1 cellular context compared by ENCODE assay signal in the genomic region with DNA sequence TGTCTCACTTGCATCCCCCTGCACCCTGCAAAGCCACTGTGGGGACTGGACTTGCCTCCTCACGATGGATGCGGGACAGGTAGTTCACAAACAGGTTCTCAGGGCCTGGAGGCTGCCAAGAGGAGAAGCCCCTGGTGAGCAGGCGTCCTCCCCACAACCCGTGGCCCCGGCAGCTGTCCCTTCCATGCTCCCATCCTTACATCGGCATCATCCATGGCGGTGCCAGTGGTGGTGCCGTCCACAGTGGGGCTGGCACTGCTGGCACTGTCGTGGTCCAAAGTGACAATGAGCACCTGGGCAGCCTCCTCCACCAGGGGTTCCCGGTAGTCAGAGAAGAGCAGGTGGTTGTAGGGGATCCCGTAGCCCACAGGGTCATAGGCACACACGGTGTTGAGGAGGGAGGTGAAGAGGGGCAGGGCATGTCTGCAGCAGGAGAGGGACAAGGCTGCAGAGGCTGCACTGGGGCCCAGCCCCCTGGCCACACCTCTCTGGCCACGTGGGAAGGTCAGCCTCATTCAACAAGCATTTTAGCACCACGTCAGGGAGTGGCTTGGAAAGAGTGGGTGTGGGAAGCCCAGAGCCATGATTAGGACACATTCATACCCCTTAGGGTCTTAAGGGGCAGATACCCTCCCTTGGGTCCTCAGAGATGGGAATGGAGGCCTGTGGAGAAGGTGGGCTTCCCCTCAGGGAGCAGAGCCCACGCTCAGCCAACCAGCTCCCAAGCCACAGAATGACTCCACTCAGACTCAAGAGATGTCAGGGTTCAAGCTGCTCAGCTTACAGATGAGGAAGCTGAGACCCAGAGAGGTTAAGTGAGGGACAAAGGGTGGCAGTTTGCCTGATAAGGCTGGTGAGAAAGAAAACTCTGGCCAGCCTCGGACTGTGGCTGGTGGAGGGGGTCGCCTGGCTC.
A peak's percentile ranks its signal among the peaks of the same experiment; 100 is the strongest.
TF ChIP-seq lines count a peak whose summit lies in the region.

No MANE protein-coding gene starts in this region.

TF ChIP-seq in K562, 482 proteins besides CTCF, POLR2A, EP300 and RAD21:
- TF ChIP-seq, protein P1, sequence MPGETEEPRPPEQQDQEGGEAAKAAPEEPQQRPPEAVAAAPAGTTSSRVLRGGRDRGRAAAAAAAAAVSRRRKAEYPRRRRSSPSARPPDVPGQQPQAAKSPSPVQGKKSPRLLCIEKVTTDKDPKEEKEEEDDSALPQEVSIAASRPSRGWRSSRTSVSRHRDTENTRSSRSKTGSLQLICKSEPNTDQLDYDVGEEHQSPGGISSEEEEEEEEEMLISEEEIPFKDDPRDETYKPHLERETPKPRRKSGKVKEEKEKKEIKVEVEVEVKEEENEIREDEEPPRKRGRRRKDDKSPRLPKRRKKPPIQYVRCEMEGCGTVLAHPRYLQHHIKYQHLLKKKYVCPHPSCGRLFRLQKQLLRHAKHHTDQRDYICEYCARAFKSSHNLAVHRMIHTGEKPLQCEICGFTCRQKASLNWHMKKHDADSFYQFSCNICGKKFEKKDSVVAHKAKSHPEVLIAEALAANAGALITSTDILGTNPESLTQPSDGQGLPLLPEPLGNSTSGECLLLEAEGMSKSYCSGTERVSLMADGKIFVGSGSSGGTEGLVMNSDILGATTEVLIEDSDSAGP (CRISPR knock-in tag; IDR thresholded peaks at IDR 0.05) = peak; percentile 8; the same call in 1 of the 2 replicates
- TF ChIP-seq, protein P2, sequence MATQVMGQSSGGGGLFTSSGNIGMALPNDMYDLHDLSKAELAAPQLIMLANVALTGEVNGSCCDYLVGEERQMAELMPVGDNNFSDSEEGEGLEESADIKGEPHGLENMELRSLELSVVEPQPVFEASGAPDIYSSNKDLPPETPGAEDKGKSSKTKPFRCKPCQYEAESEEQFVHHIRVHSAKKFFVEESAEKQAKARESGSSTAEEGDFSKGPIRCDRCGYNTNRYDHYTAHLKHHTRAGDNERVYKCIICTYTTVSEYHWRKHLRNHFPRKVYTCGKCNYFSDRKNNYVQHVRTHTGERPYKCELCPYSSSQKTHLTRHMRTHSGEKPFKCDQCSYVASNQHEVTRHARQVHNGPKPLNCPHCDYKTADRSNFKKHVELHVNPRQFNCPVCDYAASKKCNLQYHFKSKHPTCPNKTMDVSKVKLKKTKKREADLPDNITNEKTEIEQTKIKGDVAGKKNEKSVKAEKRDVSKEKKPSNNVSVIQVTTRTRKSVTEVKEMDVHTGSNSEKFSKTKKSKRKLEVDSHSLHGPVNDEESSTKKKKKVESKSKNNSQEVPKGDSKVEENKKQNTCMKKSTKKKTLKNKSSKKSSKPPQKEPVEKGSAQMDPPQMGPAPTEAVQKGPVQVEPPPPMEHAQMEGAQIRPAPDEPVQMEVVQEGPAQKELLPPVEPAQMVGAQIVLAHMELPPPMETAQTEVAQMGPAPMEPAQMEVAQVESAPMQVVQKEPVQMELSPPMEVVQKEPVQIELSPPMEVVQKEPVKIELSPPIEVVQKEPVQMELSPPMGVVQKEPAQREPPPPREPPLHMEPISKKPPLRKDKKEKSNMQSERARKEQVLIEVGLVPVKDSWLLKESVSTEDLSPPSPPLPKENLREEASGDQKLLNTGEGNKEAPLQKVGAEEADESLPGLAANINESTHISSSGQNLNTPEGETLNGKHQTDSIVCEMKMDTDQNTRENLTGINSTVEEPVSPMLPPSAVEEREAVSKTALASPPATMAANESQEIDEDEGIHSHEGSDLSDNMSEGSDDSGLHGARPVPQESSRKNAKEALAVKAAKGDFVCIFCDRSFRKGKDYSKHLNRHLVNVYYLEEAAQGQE (CRISPR knock-in tag; IDR thresholded peaks at IDR 0.05; ENCODE audit: low read depth) = no peak
- TF ChIP-seq, protein P3, sequence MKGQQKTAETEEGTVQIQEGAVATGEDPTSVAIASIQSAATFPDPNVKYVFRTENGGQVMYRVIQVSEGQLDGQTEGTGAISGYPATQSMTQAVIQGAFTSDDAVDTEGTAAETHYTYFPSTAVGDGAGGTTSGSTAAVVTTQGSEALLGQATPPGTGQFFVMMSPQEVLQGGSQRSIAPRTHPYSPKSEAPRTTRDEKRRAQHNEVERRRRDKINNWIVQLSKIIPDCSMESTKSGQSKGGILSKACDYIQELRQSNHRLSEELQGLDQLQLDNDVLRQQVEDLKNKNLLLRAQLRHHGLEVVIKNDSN (CRISPR knock-in tag; IDR thresholded peaks at IDR 0.05) = peak; percentile 82
- TF ChIP-seq CEBPG (CRISPR knock-in tag; IDR thresholded peaks at IDR 0.05) = 0 out of 2 replicates have a peak, but pooled peaks have one; percentile 6
- no peak for TF ChIP-seq CEBPG (tag; conservative IDR thresholded peaks at IDR 0.05 in 1 of 2, IDR thresholded peaks at IDR 0.05 in 1 of 2)
- TF ChIP-seq ZNF121 (CRISPR knock-in tag; conservative IDR thresholded peaks at IDR 0.05) = peak; percentile 21; the same call in 1 of the 2 replicates
- TF ChIP-seq, protein P4, sequence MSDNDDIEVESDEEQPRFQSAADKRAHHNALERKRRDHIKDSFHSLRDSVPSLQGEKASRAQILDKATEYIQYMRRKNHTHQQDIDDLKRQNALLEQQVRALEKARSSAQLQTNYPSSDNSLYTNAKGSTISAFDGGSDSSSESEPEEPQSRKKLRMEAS (CRISPR knock-in tag; IDR thresholded peaks at IDR 0.05) = 0 out of 2 replicates have a peak, but pooled peaks have one; percentile 19
- no peak for TF ChIP-seq SAFB (IDR thresholded peaks at IDR 0.05; ENCODE audit: borderline replicate concordance, low read depth, low read length)
- TF ChIP-seq FOXP1 (CRISPR knock-in tag; IDR thresholded peaks at IDR 0.05) = no peak
- TF ChIP-seq ILK (tag; IDR thresholded peaks at IDR 0.05; ENCODE audit: borderline replicate concordance, low read depth) = no peak
- TF ChIP-seq, protein P5, sequence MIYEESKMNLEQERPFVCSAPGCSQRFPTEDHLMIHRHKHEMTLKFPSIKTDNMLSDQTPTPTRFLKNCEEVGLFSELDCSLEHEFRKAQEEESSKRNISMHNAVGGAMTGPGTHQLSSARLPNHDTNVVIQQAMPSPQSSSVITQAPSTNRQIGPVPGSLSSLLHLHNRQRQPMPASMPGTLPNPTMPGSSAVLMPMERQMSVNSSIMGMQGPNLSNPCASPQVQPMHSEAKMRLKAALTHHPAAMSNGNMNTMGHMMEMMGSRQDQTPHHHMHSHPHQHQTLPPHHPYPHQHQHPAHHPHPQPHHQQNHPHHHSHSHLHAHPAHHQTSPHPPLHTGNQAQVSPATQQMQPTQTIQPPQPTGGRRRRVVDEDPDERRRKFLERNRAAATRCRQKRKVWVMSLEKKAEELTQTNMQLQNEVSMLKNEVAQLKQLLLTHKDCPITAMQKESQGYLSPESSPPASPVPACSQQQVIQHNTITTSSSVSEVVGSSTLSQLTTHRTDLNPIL (CRISPR knock-in tag; IDR thresholded peaks at IDR 0.05) = no peak
- TF ChIP-seq MXI1 (IDR thresholded peaks at IDR 0.05; ENCODE audit: low read depth, low read length) = peak; percentile 75
- peak; percentile 15; the same call in 1 of the 2 replicates for TF ChIP-seq RAD51 (IDR thresholded peaks at IDR 0.05; ENCODE audit: borderline replicate concordance, low read depth)
- TF ChIP-seq, protein P6, sequence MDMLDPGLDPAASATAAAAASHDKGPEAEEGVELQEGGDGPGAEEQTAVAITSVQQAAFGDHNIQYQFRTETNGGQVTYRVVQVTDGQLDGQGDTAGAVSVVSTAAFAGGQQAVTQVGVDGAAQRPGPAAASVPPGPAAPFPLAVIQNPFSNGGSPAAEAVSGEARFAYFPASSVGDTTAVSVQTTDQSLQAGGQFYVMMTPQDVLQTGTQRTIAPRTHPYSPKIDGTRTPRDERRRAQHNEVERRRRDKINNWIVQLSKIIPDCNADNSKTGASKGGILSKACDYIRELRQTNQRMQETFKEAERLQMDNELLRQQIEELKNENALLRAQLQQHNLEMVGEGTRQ (CRISPR knock-in tag; IDR thresholded peaks at IDR 0.05) = peak; percentile 56
- TF ChIP-seq MEIS2 (IDR thresholded peaks at IDR 0.05; ENCODE audit: partially characterized antibody) = peak; percentile 4
- peak; percentile 47 for TF ChIP-seq EGR1 (conservative IDR thresholded peaks at IDR 0.05)
- TF ChIP-seq SAP30 (IDR thresholded peaks at IDR 0.05; ENCODE audit: borderline replicate concordance, insufficient read depth, low read depth, low read length, poor library complexity, severe bottlenecking) = peak; percentile 23
- TF ChIP-seq, protein P7, sequence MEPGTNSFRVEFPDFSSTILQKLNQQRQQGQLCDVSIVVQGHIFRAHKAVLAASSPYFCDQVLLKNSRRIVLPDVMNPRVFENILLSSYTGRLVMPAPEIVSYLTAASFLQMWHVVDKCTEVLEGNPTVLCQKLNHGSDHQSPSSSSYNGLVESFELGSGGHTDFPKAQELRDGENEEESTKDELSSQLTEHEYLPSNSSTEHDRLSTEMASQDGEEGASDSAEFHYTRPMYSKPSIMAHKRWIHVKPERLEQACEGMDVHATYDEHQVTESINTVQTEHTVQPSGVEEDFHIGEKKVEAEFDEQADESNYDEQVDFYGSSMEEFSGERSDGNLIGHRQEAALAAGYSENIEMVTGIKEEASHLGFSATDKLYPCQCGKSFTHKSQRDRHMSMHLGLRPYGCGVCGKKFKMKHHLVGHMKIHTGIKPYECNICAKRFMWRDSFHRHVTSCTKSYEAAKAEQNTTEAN (CRISPR knock-in tag; IDR thresholded peaks at IDR 0.05) = 0 out of 2 replicates have a peak, but pooled peaks have one; percentile 9
- no peak for TF ChIP-seq SRSF7 (optimal IDR thresholded peaks at IDR 0.05; ENCODE audit: low read depth, low read length)
- TF ChIP-seq NR2C2 (CRISPR knock-in tag; IDR thresholded peaks at IDR 0.05) = no peak
- peak; percentile 5; the same call in 1 of the 2 replicates for TF ChIP-seq NR2C2 (tag; IDR thresholded peaks at IDR 0.05)
- TF ChIP-seq ZBTB7A (IDR thresholded peaks at IDR 0.05; ENCODE audit: borderline replicate concordance, control insufficient read depth, low read depth, low read length) = 0 out of 2 replicates have a peak, but pooled peaks have one; percentile 1
